ENCODE assay signal across 17 cellular contexts in genomic region chr2:189118386-189118785, GRCh38.
DNase-seq lines count a peak whose midpoint lies in the region; ATAC-seq and TF ChIP-seq lines count a peak whose summit lies in the region.
"Had no signal": no experiment of that assay in that cellular context is flagged by ENCODE, and none has a peak within 500 bp of the region (broad histone marks: within the 10 kb centered on the region; RNA-seq: fewer than 3 reads in every experiment).

No MANE protein-coding gene starts in this region.

- TF ChIP-seq CTCF in Panc1 (IDR thresholded peaks at IDR 0.05) (no peak), osteoblast (IDR thresholded peaks at IDR 0.05; ENCODE audit: extremely low read depth, low read depth, low read length) (no peak)

- H3K4me1 Mint-ChIP-seq in naive thymus-derived CD8-positive, alpha-beta T cell = no peaks in the 10 kb centered on the region
- H3K4me1 Mint-ChIP-seq: B cell had no signal

- H3K4me3 Mint-ChIP-seq in naive thymus-derived CD8-positive, alpha-beta T cell = no peak overlapping the region
- H3K4me3 Mint-ChIP-seq: B cell; CD8-positive, alpha-beta T cell; GM23338 had no signal

- no peaks in the 10 kb centered on the region for H3K9me3 ChIP-seq in Panc1 (ENCODE audit: control insufficient read depth, insufficient read depth, low read depth, low read length)
- no peaks in the 10 kb centered on the region for H3K9me3 ChIP-seq in osteoblast (ENCODE audit: low read depth, low read length)
- H3K9me3 ChIP-seq: BLaER1 treated with 17β-estradiol and CSF1 and Interleukin-3, amounts not matched to agents 10 nM and 100 nM had no signal

- H3K27ac ChIP-seq in Panc1 (ENCODE audit: low read length) = peak overlapping the region; percentile 66; the same call in 1 of the 2 replicates
- peak overlapping the region; percentile 37 for H3K27ac ChIP-seq in osteoblast (ENCODE audit: low read depth, low read length)
- H3K27ac ChIP-seq: BLaER1 treated with 17β-estradiol and CSF1 and Interleukin-3, amounts not matched to agents 10 nM and 100 nM; HL-60 had no signal

- CTCF ChIA-PET in Panc1 (lab: Charles Lee) = no interaction called here

- no peak overlapping the region for H2AFZ ChIP-seq in osteoblast (ENCODE audit: low read length)
- H2AFZ ChIP-seq: GM23338 had no signal

- H3K4me2 ChIP-seq in osteoblast (ENCODE audit: insufficient read depth, low read length) = no peak overlapping the region
- H3K4me2 ChIP-seq: BLaER1 treated with 17β-estradiol and CSF1 and Interleukin-3, amounts not matched to agents 10 nM and 100 nM; GM23338 had no signal

- H3K27ac Mint-ChIP-seq in naive thymus-derived CD8-positive, alpha-beta T cell = no peak overlapping the region
- H3K27ac Mint-ChIP-seq: B cell; CD8-positive, alpha-beta T cell had no signal

- H3K4me1 ChIP-seq in Panc1 (ENCODE audit: control insufficient read depth, insufficient read depth, low read length) = peaks cover 32% of the 10 kb centered on the region
- peaks cover 52% of the 10 kb centered on the region for H3K4me1 ChIP-seq in osteoblast (ENCODE audit: insufficient read depth, low read length)
- H3K4me1 ChIP-seq: BLaER1 treated with 17β-estradiol and CSF1 and Interleukin-3, amounts not matched to agents 10 nM and 100 nM had no signal

- no peak overlapping the region for H3K4me3 ChIP-seq in Panc1 (ENCODE audit: low read depth in 2 of 2, low read length in 2 of 2)
- no peak overlapping the region for H3K4me3 ChIP-seq in osteoblast (ENCODE audit: insufficient read depth, low read length)
- H3K4me3 ChIP-seq: BLaER1 treated with 17β-estradiol and CSF1 and Interleukin-3, amounts not matched to agents 10 nM and 100 nM; GM12878; GM23338 had no signal

- H3K27me3 ChIP-seq in Panc1 (ENCODE audit: control insufficient read depth, insufficient read depth, low read length) = no peaks in the 10 kb centered on the region
- no peaks in the 10 kb centered on the region for H3K27me3 ChIP-seq in osteoblast (ENCODE audit: insufficient read depth, low read length)
- H3K27me3 ChIP-seq: BLaER1 treated with 17β-estradiol and CSF1 and Interleukin-3, amounts not matched to agents 10 nM and 100 nM had no signal

- POLR2A ChIA-PET in Panc1 (lab: Charles Lee) = interaction anchor here (0.6 kb wide), 1 partner anchor 194 kb away, joined by 3 read pairs; no protein-coding TSS in a partner anchor
- POLR2A ChIA-PET in naive thymus-derived CD8-positive, alpha-beta T cell (lab: Charles Lee) = no interaction called here

- no peaks in the 10 kb centered on the region for H4K20me1 ChIP-seq in osteoblast (ENCODE audit: insufficient read depth, low read length)
- H4K20me1 ChIP-seq: BLaER1 treated with 17β-estradiol and CSF1 and Interleukin-3, amounts not matched to agents 10 nM and 100 nM had no signal

- peaks cover 0 to 7% (median 0%) of the 10 kb centered on the region in 5 donors for H3K27me3 Mint-ChIP-seq in naive thymus-derived CD8-positive, alpha-beta T cell

- in situ Hi-C loops in Panc1 (cut with HindIII; ENCODE audit: low pct_unique_long_range_greater_than_20kb, low sequenced_read_pairs) = no loop called here

- no peaks in the 10 kb centered on the region for H3K9me3 Mint-ChIP-seq in naive thymus-derived CD8-positive, alpha-beta T cell
- H3K9me3 Mint-ChIP-seq: CD8-positive, alpha-beta T cell; GM23338 had no signal

- DNase-seq in Panc1 (ENCODE audit: low read depth, low spot score) (no peak), epidermal melanocyte (ENCODE audit: insufficient read length, low spot score) (peak; percentile 17), osteoblast (ENCODE audit: insufficient read length, low spot score, missing footprints) (no peak)
- no peak for DNase-seq in stimulated activated naive CD4-positive, alpha-beta T cell treated with Interleukin-2 at 50 U/mL for 16 hours (lab: John Stamatoyannopoulos, UW)
- no peak for DNase-seq in naive thymus-derived CD8-positive, alpha-beta T cell
- DNase-seq: Calu3; CD8-positive, alpha-beta T cell; DMS53; DND-41; EL; HCEC 1CT had no signal

- peaks cover 0 to 3% (median 0%) of the 10 kb centered on the region in 3 donors for H3K36me3 Mint-ChIP-seq in naive thymus-derived CD8-positive, alpha-beta T cell
- H3K36me3 Mint-ChIP-seq: CD8-positive, alpha-beta T cell had no signal

- H3K79me2 ChIP-seq in osteoblast (ENCODE audit: insufficient read depth, low read length) = peaks cover 87% of the 10 kb centered on the region

- intact Hi-C loops in Panc1 (cut with micrococcal nuclease; ENCODE audit: unreplicated experiment) = no loop called here

- H3K36me3 ChIP-seq in Panc1 (ENCODE audit: control insufficient read depth, insufficient read depth, low read length) (no peaks in the 10 kb centered on the region; the same call in 1 of the 2 replicates), osteoblast (ENCODE audit: insufficient read depth, low read length) (peaks cover 4% of the 10 kb centered on the region)
- H3K36me3 ChIP-seq: BLaER1 treated with 17β-estradiol and CSF1 and Interleukin-3, amounts not matched to agents 10 nM and 100 nM had no signal

- BruUV-seq in Panc1 (replicated peaks; lab: Mats Ljungman, UMichigan) = no TSS peak

- ATAC-seq in Panc1 (no peak), GM18520 (IDR thresholded peaks at IDR 0.05; ENCODE audit: unreplicated experiment) (no peak)
- no peak for ATAC-seq in naive thymus-derived CD8-positive, alpha-beta T cell
- ATAC-seq: CD8-positive, alpha-beta T cell; GM12878; GM23338 had no signal
